In the genomic region with DNA sequence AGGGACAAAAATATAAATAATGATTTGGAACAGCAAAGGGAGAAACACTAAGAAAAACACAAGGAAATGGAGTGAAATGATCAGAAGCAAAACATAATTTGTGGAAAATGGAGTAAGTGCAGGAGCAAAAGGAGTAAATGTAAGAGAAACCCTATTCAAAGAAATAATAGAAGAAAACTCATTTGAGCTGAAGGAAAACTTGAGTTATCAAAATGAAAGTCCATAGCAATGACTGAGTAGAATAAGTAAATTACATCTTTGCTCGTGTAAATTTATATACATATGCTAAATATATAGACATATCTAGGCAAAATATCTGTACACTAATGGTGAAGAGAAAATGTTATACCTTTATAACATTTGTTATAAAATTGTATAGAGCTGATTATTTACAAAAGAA, we compare ENCODE assay signal across 10 cellular contexts.
"Had no signal": no experiment of that assay in that cellular context is flagged by ENCODE, and none has a peak within 500 bp of the region (broad histone marks: within the 10 kb centered on the region; RNA-seq: fewer than 3 reads in every experiment).

No MANE protein-coding gene starts in this region.

- H3K27ac Mint-ChIP-seq: GM23338, H9 had no signal

- H3K27ac ChIP-seq: HL-60, KMS-11 had no signal

- H2AFZ ChIP-seq: GM23338 had no signal

- H3K4me2 ChIP-seq: GM23338, KMS-11 had no signal

- ATAC-seq: GM23338 had no signal

- H3K4me3 Mint-ChIP-seq: GM23338, H9 had no signal

- H3K4me3 ChIP-seq: GM23338 had no signal

- FAIRE-seq: H1, H54 had no signal

- DNase-seq: H9, HCEC 1CT, IMR-90, Karpas-422, KBM-7 had no signal

- H3K9ac ChIP-seq: KMS-11 had no signal
